18 cellular contexts compared by ENCODE assay signal in genomic region chr3:116141724-116142123, GRCh38.
"Had no signal": no experiment of that assay in that cellular context is flagged by ENCODE, and none has a peak within 500 bp of the region (broad histone marks: within the 10 kb centered on the region; RNA-seq: fewer than 3 reads in every experiment).

No MANE protein-coding gene starts in this region.

- H3K27me3 ChIP-seq: breast epithelium, hepatocyte, pancreas, sigmoid colon, upper lobe of right lung had no signal

- FAIRE-seq: kidney, pancreas had no signal

- H3K27ac ChIP-seq: breast epithelium, hepatocyte, left ventricle myocardium inferior, pancreas, thoracic aorta, upper lobe of right lung had no signal

- H3K36me3 ChIP-seq: breast epithelium, left ventricle myocardium inferior, pancreas, sigmoid colon, thoracic aorta, upper lobe of right lung had no signal

- H3K79me2 ChIP-seq: hepatocyte had no signal

- H3K4me2 ChIP-seq: hepatocyte had no signal

- H3K4me1 ChIP-seq: breast epithelium, left ventricle myocardium inferior, pancreas, upper lobe of right lung had no signal

- H3K4me3 ChIP-seq: breast epithelium, hepatocyte, left ventricle myocardium inferior, mucosa of descending colon, pancreas, sigmoid colon, thoracic aorta, upper lobe of right lung had no signal

- DNase-seq: activated CD4-positive, alpha-beta T cell treated with anti-CD3 and anti-CD28 coated beads, Interleukin-2, amount 50 U/mL, for 1 hour; activated CD8-positive, alpha-beta memory T cell treated with anti-CD3 and anti-CD28 coated beads for 24 hours; activated naive CD8-positive, alpha-beta T cell treated with anti-CD3 and anti-CD28 coated beads for 36 hours; endodermal cell; erythroblast; kidney; left ventricle myocardium inferior; mucosa of descending colon; naive thymus-derived CD4-positive, alpha-beta T cell; pancreas; sigmoid colon; stimulated activated CD4-positive, alpha-beta T cell treated with anti-CD3 and anti-CD28 coated beads, Interleukin-1b, Interleukin-23, amount 100 ng/mL, for 48 hours; T-helper 17 cell; upper lobe of right lung had no signal

- ATAC-seq: mucosa of descending colon; naive thymus-derived CD4-positive, alpha-beta T cell; pancreas; stimulated activated effector memory CD8-positive, alpha-beta T cell treated with anti-CD3 and anti-CD28 coated beads, Interleukin-12 subunit alpha, Interleukin-12 subunit beta, amount 100 ng/mL, for 72 hours; T-helper 17 cell; upper lobe of right lung had no signal

- H3K9me3 ChIP-seq: mucosa of descending colon, pancreas, upper lobe of right lung had no signal

- H2AFZ ChIP-seq: hepatocyte had no signal
